In genomic region chr17:37088459-37088858, GRCh38 we compare ENCODE assay signal across 14 cellular contexts.
A peak's percentile ranks its signal among the peaks of the same experiment; 100 is the strongest.
DNase-seq lines count a peak whose midpoint lies in the region; ATAC-seq and TF ChIP-seq lines count a peak whose summit lies in the region.
"Had no signal": no experiment of that assay in that cellular context is flagged by ENCODE, and none has a peak within 500 bp of the region (broad histone marks: within the 10 kb centered on the region; RNA-seq: fewer than 3 reads in every experiment).

No MANE protein-coding gene starts in this region.

- H3K9me3 ChIP-seq in BLaER1: no peaks in the 10 kb centered on the region
- H3K9me3 ChIP-seq: heart left ventricle, lower lobe of right lung had no signal

- ATAC-seq in foreskin keratinocyte (peak; percentile 58), HG03469 (IDR thresholded peaks at IDR 0.05; ENCODE audit: unreplicated experiment) (no peak)
- ATAC-seq: lower lobe of right lung had no signal

- H3K27ac ChIP-seq in BLaER1 (peak overlapping the region; percentile 25; the same call in 1 of the 2 replicates), foreskin keratinocyte (no peak overlapping the region)
- H3K27ac ChIP-seq: lower lobe of right lung had no signal

- H3K27ac Mint-ChIP-seq in T-helper 1 cell treated with Interleukin-12 subunit alpha and Interleukin-12 subunit beta and Interleukin-4 antibody, amounts not matched to agents 30 μg/mL and 1 μg/mL, for 36 hours: peak overlapping the region; percentile 69
- H3K27ac Mint-ChIP-seq: B cell had no signal

- no peak for TF ChIP-seq CTCF in foreskin keratinocyte (conservative IDR thresholded peaks at IDR 0.05)

- H3K4me3 ChIP-seq in BLaER1: no peak overlapping the region
- H3K4me3 ChIP-seq: heart left ventricle, lower lobe of right lung had no signal

- no peaks in the 10 kb centered on the region for H4K20me1 ChIP-seq in BLaER1

- peak overlapping the region; percentile 78 for H3K4me2 ChIP-seq in BLaER1

- H3K9me3 Mint-ChIP-seq in T-helper 1 cell treated with Interleukin-12 subunit alpha and Interleukin-12 subunit beta and Interleukin-4 antibody, amounts not matched to agents 30 μg/mL and 1 μg/mL, for 36 hours: no peaks in the 10 kb centered on the region

- peaks cover 73% of the 10 kb centered on the region for H3K36me3 ChIP-seq in BLaER1

- H3K9ac ChIP-seq in BLaER1: no peak overlapping the region

- H3K27me3 ChIP-seq in BLaER1: no peaks in the 10 kb centered on the region
- H3K27me3 ChIP-seq in foreskin keratinocyte: no peaks in the 10 kb centered on the region
- H3K27me3 ChIP-seq: heart left ventricle had no signal

- peaks cover 40% of the 10 kb centered on the region for H3K4me1 ChIP-seq in BLaER1
- no peaks in the 10 kb centered on the region for H3K4me1 ChIP-seq in foreskin keratinocyte
- H3K4me1 ChIP-seq: lower lobe of right lung had no signal

- DNase-seq in DMS153 treated with DMSO at 0.1 percent for 48 hours (lab: John Stamatoyannopoulos, UW; ENCODE audit: unreplicated experiment): peak; percentile 33
- peak; percentile 19 to 52 for DNase-seq in foreskin keratinocyte
- no peak for DNase-seq in NCI-H187 treated with DMSO at 0.1 percent for 48 hours (lab: John Stamatoyannopoulos, UW)
- DNase-seq in DMS114 treated with DMSO at 0.1 percent for 48 hours (lab: John Stamatoyannopoulos, UW; ENCODE audit: unreplicated experiment): no peak
- no peak for DNase-seq in NCI-H2081 (lab: John Stamatoyannopoulos, UW)
- DNase-seq: aorta, heart left ventricle, lower lobe of right lung, NCI-H146, SW 1271 had no signal

- peaks cover 21% of the 10 kb centered on the region for H3K36me3 Mint-ChIP-seq in T-helper 1 cell treated with Interleukin-12 subunit alpha and Interleukin-12 subunit beta and Interleukin-4 antibody, amounts not matched to agents 30 μg/mL and 1 μg/mL, for 36 hours (ENCODE audit: low read depth)

- H3K4me1 Mint-ChIP-seq in T-helper 1 cell treated with Interleukin-12 subunit alpha and Interleukin-12 subunit beta and Interleukin-4 antibody, amounts not matched to agents 30 μg/mL and 1 μg/mL, for 36 hours (ENCODE audit: low read depth): peaks cover 39% of the 10 kb centered on the region

- no peaks in the 10 kb centered on the region for H3K27me3 Mint-ChIP-seq in T-helper 1 cell treated with Interleukin-12 subunit alpha and Interleukin-12 subunit beta and Interleukin-4 antibody, amounts not matched to agents 30 μg/mL and 1 μg/mL, for 36 hours (ENCODE audit: low read depth)
- H3K27me3 Mint-ChIP-seq: B cell had no signal

- peak overlapping the region; percentile 52 for H3K4me3 Mint-ChIP-seq in T-helper 1 cell treated with Interleukin-12 subunit alpha and Interleukin-12 subunit beta and Interleukin-4 antibody, amounts not matched to agents 30 μg/mL and 1 μg/mL, for 36 hours
- H3K4me3 Mint-ChIP-seq: B cell had no signal

Comparison
In these comparisons a context has a peak if more than half of its experiments do, and no peak if none do; other contexts are left out.
1. DNase-seq: peak in DMS153 treated with DMSO at 0.1 percent for 48 hours (single experiment) and foreskin keratinocyte (2 of 2); none in NCI-H187 treated with DMSO at 0.1 percent for 48 hours (single experiment), DMS114 treated with DMSO at 0.1 percent for 48 hours (single experiment) and NCI-H2081 (0 of 2).